Comparison of ENCODE assay signal across 1 cellular context in genomic region chr2:144332356-144333143, GRCh38.
TF ChIP-seq lines count a peak whose summit lies in the region.

No MANE protein-coding gene starts in this region.

TF ChIP-seq in HepG2, 621 proteins besides CTCF, POLR2A, EP300 and RAD21 (continued from another document and continues in another):
- no peak for TF ChIP-seq SNAPC4 (CRISPR knock-in tag; IDR thresholded peaks at IDR 0.05)
- TF ChIP-seq SIN3A (IDR thresholded peaks at IDR 0.05; ENCODE audit: borderline replicate concordance, low read depth, low read length): peak; percentile 69; the same call in 1 of the 2 replicates
- TF ChIP-seq ELF4 (CRISPR knock-in tag; IDR thresholded peaks at IDR 0.05; ENCODE audit: borderline replicate concordance): no peak
- no peak for TF ChIP-seq SOX13 (IDR thresholded peaks at IDR 0.05)
- peak in 1 of 2 experiments; percentile 41; a peak in 1 of 4 replicates for TF ChIP-seq SOX13 (CRISPR knock-in tag; conservative IDR thresholded peaks at IDR 0.05 in 1 of 2, IDR thresholded peaks at IDR 0.05 in 1 of 2)
- peak; percentile 17; the same call in 1 of the 2 replicates for TF ChIP-seq ZNF563 (CRISPR knock-in tag; IDR thresholded peaks at IDR 0.05)
- TF ChIP-seq DZIP1 (CRISPR knock-in tag; IDR thresholded peaks at IDR 0.05): 0 out of 2 replicates have a peak, but pooled peaks have one; percentile 27
- no peak for TF ChIP-seq CBFB (CRISPR knock-in tag; IDR thresholded peaks at IDR 0.05)
- no peak for TF ChIP-seq DNMT1 (CRISPR knock-in tag; IDR thresholded peaks at IDR 0.05)
- TF ChIP-seq ZNF362 (CRISPR knock-in tag; IDR thresholded peaks at IDR 0.05; ENCODE audit: borderline replicate concordance): peak; percentile 28; the same call in 1 of the 2 replicates
- no peak for TF ChIP-seq PAWR (CRISPR knock-in tag; IDR thresholded peaks at IDR 0.05; ENCODE audit: borderline replicate concordance)
- no peak for TF ChIP-seq MAF1 (CRISPR knock-in tag; IDR thresholded peaks at IDR 0.05; ENCODE audit: borderline replicate concordance)
- TF ChIP-seq KDM4B (CRISPR knock-in tag; IDR thresholded peaks at IDR 0.05): no peak
- TF ChIP-seq ZNF609 (CRISPR knock-in tag; IDR thresholded peaks at IDR 0.05; ENCODE audit: borderline replicate concordance): peak; percentile 53; the same call in 1 of the 2 replicates
- TF ChIP-seq SYNCRIP (IDR thresholded peaks at IDR 0.05; ENCODE audit: insufficient read depth, low read depth, low read length): no peak
- no peak for TF ChIP-seq IKZF1 (IDR thresholded peaks at IDR 0.05)
- no peak for TF ChIP-seq MAFF (IDR thresholded peaks at IDR 0.05; ENCODE audit: low read depth, low read length)
- no peak for TF ChIP-seq PHF5A (CRISPR knock-in tag; IDR thresholded peaks at IDR 0.05; ENCODE audit: low read depth, unreplicated experiment)
- TF ChIP-seq ZNF430 (CRISPR knock-in tag; IDR thresholded peaks at IDR 0.05): peak; percentile 55; the same call in 1 of the 2 replicates
- TF ChIP-seq ZNF891 (CRISPR knock-in tag; IDR thresholded peaks at IDR 0.05): peak; percentile 17; the same call in 1 of the 2 replicates
- TF ChIP-seq ATF7-NPFF (CRISPR knock-in tag; IDR thresholded peaks at IDR 0.05; ENCODE audit: low read depth): peak; percentile 36; the same call in 1 of the 2 replicates
- no peak for TF ChIP-seq ZNF781 (CRISPR knock-in tag; IDR thresholded peaks at IDR 0.05; ENCODE audit: borderline replicate concordance, not compliant biosample characterization)
- 0 out of 2 replicates have a peak, but pooled peaks have one; percentile 76 for TF ChIP-seq AHR (CRISPR knock-in tag; IDR thresholded peaks at IDR 0.05)
- TF ChIP-seq MEIS2 (CRISPR knock-in tag; IDR thresholded peaks at IDR 0.05): peak; percentile 91
- peak; percentile 79; the same call in 1 of the 2 replicates for TF ChIP-seq ZNF275 (CRISPR knock-in tag; IDR thresholded peaks at IDR 0.05; ENCODE audit: borderline replicate concordance)
- no peak for TF ChIP-seq ZNF282 (IDR thresholded peaks at IDR 0.05; ENCODE audit: partially characterized antibody)
- TF ChIP-seq ZNF17 (CRISPR knock-in tag; IDR thresholded peaks at IDR 0.05): no peak
- TF ChIP-seq POLR2G (IDR thresholded peaks at IDR 0.05; ENCODE audit: low read depth, low read length): peak; percentile 45
- peak; percentile 90 for TF ChIP-seq ZNF543 (CRISPR knock-in tag; IDR thresholded peaks at IDR 0.05)
- no peak for TF ChIP-seq SUZ12 (IDR thresholded peaks at IDR 0.05; ENCODE audit: low read depth, low read length)
- TF ChIP-seq MAX (IDR thresholded peaks at IDR 0.05): peak; percentile 90
- no peak for TF ChIP-seq GPN1 (CRISPR knock-in tag; IDR thresholded peaks at IDR 0.05; ENCODE audit: borderline replicate concordance)
- TF ChIP-seq ZNF605 (CRISPR knock-in tag; IDR thresholded peaks at IDR 0.05): peak; percentile 73
- TF ChIP-seq HOXA9 (CRISPR knock-in tag; IDR thresholded peaks at IDR 0.05; ENCODE audit: borderline replicate concordance): peak; percentile 83; the same call in 1 of the 2 replicates
- TF ChIP-seq CC2D1A (CRISPR knock-in tag; IDR thresholded peaks at IDR 0.05): no peak
- 0 out of 2 replicates have a peak, but pooled peaks have one; percentile 28 for TF ChIP-seq ZFP36L1 (CRISPR knock-in tag; IDR thresholded peaks at IDR 0.05)
- no peak for TF ChIP-seq ZNF720 (CRISPR knock-in tag; IDR thresholded peaks at IDR 0.05)
- no peak for TF ChIP-seq TBP (CRISPR knock-in tag; IDR thresholded peaks at IDR 0.05)
- TF ChIP-seq ESRRA (CRISPR knock-in tag; IDR thresholded peaks at IDR 0.05; ENCODE audit: low read depth): peak; percentile 71
- no peak for TF ChIP-seq ZFP36L2 (CRISPR knock-in tag; IDR thresholded peaks at IDR 0.05)
- TF ChIP-seq PAX8 (CRISPR knock-in tag; IDR thresholded peaks at IDR 0.05; ENCODE audit: borderline replicate concordance): peak; percentile 89; the same call in 1 of the 2 replicates
- peak; percentile 59 for TF ChIP-seq MYC (CRISPR knock-in tag; IDR thresholded peaks at IDR 0.05; ENCODE audit: borderline replicate concordance)
- TF ChIP-seq ZNF276 (CRISPR knock-in tag; IDR thresholded peaks at IDR 0.05; ENCODE audit: low read depth): no peak
- TF ChIP-seq ZNF792 (CRISPR knock-in tag; IDR thresholded peaks at IDR 0.05): 0 out of 2 replicates have a peak, but pooled peaks have one; percentile 52
- peak; percentile 69 for TF ChIP-seq IKZF4 (CRISPR knock-in tag; IDR thresholded peaks at IDR 0.05; ENCODE audit: borderline replicate concordance, low read depth, not compliant biosample characterization)
- TF ChIP-seq NFYC (CRISPR knock-in tag; IDR thresholded peaks at IDR 0.05): 0 out of 2 replicates have a peak, but pooled peaks have one; percentile 17
- TF ChIP-seq ZMAT3 (CRISPR knock-in tag; conservative IDR thresholded peaks at IDR 0.05): peak; percentile 91
- no peak for TF ChIP-seq TEAD2 (CRISPR knock-in tag; IDR thresholded peaks at IDR 0.05)
